In genomic region chr11:65399249-65399648, GRCh38 we compare ENCODE assay signal across 26 cellular contexts. TPM values are rescaled to one million over a fixed set of nuclear protein-coding genes. Genes with fewer than 3 reads are reported as not detected.
"Had no signal": no experiment of that assay in that cellular context is flagged by ENCODE, and none has a peak within 500 bp of the region (broad histone marks: within the 10 kb centered on the region; RNA-seq: fewer than 3 reads in every experiment).

No MANE protein-coding gene starts in this region.

- H3K4me3 Mint-ChIP-seq: effector memory CD8-positive, alpha-beta T cell; natural killer cell; stimulated activated naive CD8-positive, alpha-beta T cell treated with anti-CD3 and anti-CD28 coated beads, Interleukin-15, Interleukin-2, amounts not matched to agents 100 ng/mL and 50 ng/mL, for 24 hours had no signal

- H3K9me3 ChIP-seq: gastrocnemius medialis, lower lobe of right lung, neutrophil, right lobe of liver, thoracic aorta, tibial nerve, upper lobe of left lung had no signal

- H3K27me3 ChIP-seq: gastrocnemius medialis, neutrophil, right lobe of liver, tibial nerve, upper lobe of left lung had no signal

- DNase-seq: dermis blood vessel endothelial cell; effector memory CD8-positive, alpha-beta T cell; foreskin fibroblast; gastrocnemius medialis; head of caudate nucleus; left ventricle myocardium superior; lower lobe of right lung; natural killer cell; right lobe of liver; small intestine; stimulated activated CD4-positive, alpha-beta T cell treated with anti-CD3 and anti-CD28 coated beads, Interleukin-15, amount 100 ng/mL, for 24 hours; stimulated activated CD4-positive, alpha-beta T cell treated with anti-CD3 and anti-CD28 coated beads, Interleukin-4, amount 100 ng/mL, for 1 hour; stimulated activated CD8-positive, alpha-beta memory T cell treated with anti-CD3 and anti-CD28 coated beads, Interleukin-4, amount 100 ng/mL, for 48 hours had no signal

- H3K9me3 Mint-ChIP-seq: effector memory CD8-positive, alpha-beta T cell; natural killer cell; stimulated activated naive CD8-positive, alpha-beta T cell treated with anti-CD3 and anti-CD28 coated beads, Interleukin-15, Interleukin-2, amounts not matched to agents 100 ng/mL and 50 ng/mL, for 24 hours had no signal

- H3K27ac ChIP-seq: coronary artery, epithelial cell of prostate, gastrocnemius medialis, lower lobe of right lung, neutrophil, parathyroid adenoma, right lobe of liver, thoracic aorta, upper lobe of left lung had no signal

- H3K9ac ChIP-seq: parathyroid adenoma had no signal

- H3K27ac Mint-ChIP-seq: progenitor cell of endocrine pancreas; stimulated activated naive CD8-positive, alpha-beta T cell treated with anti-CD3 and anti-CD28 coated beads, Interleukin-15, Interleukin-2, amounts not matched to agents 100 ng/mL and 50 ng/mL, for 24 hours had no signal

- ATAC-seq: effector memory CD8-positive, alpha-beta T cell; esophagus mucosa; gastrocnemius medialis; left ventricle myocardium superior; lower lobe of right lung; natural killer cell; right lobe of liver had no signal

- H3K4me1 ChIP-seq: gastrocnemius medialis, parathyroid adenoma had no signal

- H3K27me3 Mint-ChIP-seq: effector memory CD8-positive, alpha-beta T cell; progenitor cell of endocrine pancreas; stimulated activated naive CD8-positive, alpha-beta T cell treated with anti-CD3 and anti-CD28 coated beads, Interleukin-15, Interleukin-2, amounts not matched to agents 100 ng/mL and 50 ng/mL, for 24 hours had no signal

- H2AFZ ChIP-seq: parathyroid adenoma had no signal

- FAIRE-seq: keratinocyte, small intestine, urothelium cell line had no signal

- H3K4me3 ChIP-seq: coronary artery, gastrocnemius medialis, lower lobe of right lung, right lobe of liver, thoracic aorta, tibial nerve, upper lobe of left lung had no signal

RNA-seq across cellular contexts. Expression of gene SLC25A45, which starts 16.8 kb away (rescaled TPM):
- polyA plus RNA-seq: neural cell had no signal

RNA-seq across cellular contexts. Expression of gene TIGD3, which starts 44.7 kb away (rescaled TPM):
- total RNA-seq: thoracic aorta had no signal
- polyA plus RNA-seq: keratinocyte had no signal
